ENCODE assay signal across 1 cellular context in genomic region chr19:8050274-8051096, GRCh38.
TF ChIP-seq lines count a peak whose summit lies in the region.

No MANE protein-coding gene starts in this region.

TF ChIP-seq in A549, 52 proteins besides CTCF, POLR2A, EP300 and RAD21 (continued from another document):
- TF ChIP-seq ZNF302 (CRISPR knock-in tag; IDR thresholded peaks at IDR 0.05): no peak
- no peak for TF ChIP-seq ZFP36 (IDR thresholded peaks at IDR 0.05; ENCODE audit: borderline replicate concordance, partially characterized antibody)
- TF ChIP-seq NR3C1 (IDR thresholded peaks at IDR 0.05): no peak
- no peak for TF ChIP-seq GATA3 (IDR thresholded peaks at IDR 0.05; ENCODE audit: borderline replicate concordance)
TF ChIP-seq in A549: peak in this region for 2.
